In genomic region chr5:78677777-78678668, GRCh38 we compare ENCODE assay signal across 1 cellular context.
TF ChIP-seq lines count a peak whose summit lies in the region.

No MANE protein-coding gene starts in this region.

TF ChIP-seq in K562, 482 proteins besides CTCF, POLR2A, EP300 and RAD21 (continued from another document and continues in another):
- TF ChIP-seq ZBTB11 (CRISPR knock-in tag; IDR thresholded peaks at IDR 0.05): no peak
- TF ChIP-seq CLOCK (CRISPR knock-in tag; IDR thresholded peaks at IDR 0.05; ENCODE audit: borderline replicate concordance): no peak
- no peak for TF ChIP-seq MECOM (CRISPR knock-in tag; IDR thresholded peaks at IDR 0.05)
- peak; percentile 61; the same call in 1 of the 2 replicates for TF ChIP-seq ATF7 (IDR thresholded peaks at IDR 0.05)
- TF ChIP-seq CREB3L1 (IDR thresholded peaks at IDR 0.05; ENCODE audit: borderline replicate concordance, low read depth): peak; percentile 40; the same call in 1 of the 2 replicates
- TF ChIP-seq SRSF3 (IDR thresholded peaks at IDR 0.05; ENCODE audit: insufficient read depth, low read length): no peak
- TF ChIP-seq GATAD2B (IDR thresholded peaks at IDR 0.05; ENCODE audit: borderline replicate concordance): no peak
- no peak for TF ChIP-seq UBTF (IDR thresholded peaks at IDR 0.05; ENCODE audit: borderline replicate concordance in 1 of 2, low read depth in 2 of 2, low read length in 2 of 2)
- TF ChIP-seq ZNF12 (CRISPR knock-in tag; IDR thresholded peaks at IDR 0.05): no peak
- TF ChIP-seq PCBP1 (IDR thresholded peaks at IDR 0.05; ENCODE audit: low read depth, low read length, poor library complexity, severe bottlenecking): no peak
- no peak for TF ChIP-seq ZBTB40 (IDR thresholded peaks at IDR 0.05)
- no peak for TF ChIP-seq ZBTB40 (CRISPR knock-in tag; IDR thresholded peaks at IDR 0.05)
- peak; percentile 26; the same call in 1 of the 2 replicates for TF ChIP-seq MTA3 (IDR thresholded peaks at IDR 0.05; ENCODE audit: borderline replicate concordance)
- no peak for TF ChIP-seq ZNF695 (CRISPR knock-in tag; IDR thresholded peaks at IDR 0.05)
- no peak for TF ChIP-seq ZNF212 (CRISPR knock-in tag; IDR thresholded peaks at IDR 0.05)
- TF ChIP-seq ZNF324 (CRISPR knock-in tag; IDR thresholded peaks at IDR 0.05): no peak
- TF ChIP-seq MTA1 (IDR thresholded peaks at IDR 0.05; ENCODE audit: borderline replicate concordance): peak; percentile 9; the same call in 1 of the 2 replicates
- peak; percentile 82; the same call in 1 of the 2 replicates for TF ChIP-seq LEF1 (IDR thresholded peaks at IDR 0.05)
- peak; percentile 42 for TF ChIP-seq HDAC3 (IDR thresholded peaks at IDR 0.05; ENCODE audit: borderline replicate concordance, partially characterized antibody)
- TF ChIP-seq KDM5B (IDR thresholded peaks at IDR 0.05; ENCODE audit: insufficient replicate concordance, low read depth, low read length): no peak
- no peak for TF ChIP-seq THRAP3 (IDR thresholded peaks at IDR 0.05; ENCODE audit: borderline replicate concordance)
- no peak for TF ChIP-seq OTX1 (CRISPR knock-in tag; IDR thresholded peaks at IDR 0.05)
- no peak for TF ChIP-seq SNIP1 (IDR thresholded peaks at IDR 0.05; ENCODE audit: low read depth)
- TF ChIP-seq POLR2G (IDR thresholded peaks at IDR 0.05; ENCODE audit: low read depth, low read length): no peak
- peak; percentile 46; the same call in 1 of the 2 replicates for TF ChIP-seq L3MBTL2 (IDR thresholded peaks at IDR 0.05)
- no peak for TF ChIP-seq HNRNPK (IDR thresholded peaks at IDR 0.05; ENCODE audit: low read depth, low read length, poor library complexity, severe bottlenecking)
- TF ChIP-seq RBM34 (IDR thresholded peaks at IDR 0.05; ENCODE audit: borderline replicate concordance, insufficient read depth, low read length): no peak
- no peak for TF ChIP-seq SREBF2 (CRISPR knock-in tag; IDR thresholded peaks at IDR 0.05)
- no peak for TF ChIP-seq TOE1 (IDR thresholded peaks at IDR 0.05; ENCODE audit: borderline replicate concordance)
- TF ChIP-seq TOE1 (CRISPR knock-in tag; IDR thresholded peaks at IDR 0.05; ENCODE audit: borderline replicate concordance, low read depth): no peak
- no peak for TF ChIP-seq REST (CRISPR knock-in tag; IDR thresholded peaks at IDR 0.05; ENCODE audit: low read depth)
- no peak for TF ChIP-seq TAF1 (IDR thresholded peaks at IDR 0.05; ENCODE audit: control insufficient read depth, extremely low read depth, insufficient read depth, low read length, severe bottlenecking)
- TF ChIP-seq ELF2 (CRISPR knock-in tag; IDR thresholded peaks at IDR 0.05): no peak
- TF ChIP-seq ZNF165 (CRISPR knock-in tag; IDR thresholded peaks at IDR 0.05; ENCODE audit: borderline replicate concordance): no peak
- no peak for TF ChIP-seq ZZZ3 (IDR thresholded peaks at IDR 0.05)
- TF ChIP-seq FOXJ3 (CRISPR knock-in tag; IDR thresholded peaks at IDR 0.05): no peak
- TF ChIP-seq ZNF785 (CRISPR knock-in tag; IDR thresholded peaks at IDR 0.05): no peak
- no peak for TF ChIP-seq EZH2 (IDR thresholded peaks at IDR 0.05; ENCODE audit: borderline replicate concordance, low read depth, low read length)
- no peak for TF ChIP-seq NFRKB (IDR thresholded peaks at IDR 0.05; ENCODE audit: low read depth)
